ENCODE assay signal across 13 cellular contexts in genomic region chr17:66665194-66665593, GRCh38.
"Had no signal": no experiment of that assay in that cellular context is flagged by ENCODE, and none has a peak within 500 bp of the region (broad histone marks: within the 10 kb centered on the region; RNA-seq: fewer than 3 reads in every experiment).

No MANE protein-coding gene starts in this region.

- DNase-seq: activated CD4-positive, alpha-beta T cell treated with anti-CD3 and anti-CD28 coated beads, Interleukin-2, amount 50 U/mL, for 48 hours; activated CD4-positive, CD25-positive, alpha-beta regulatory T cell treated with anti-CD3 and anti-CD28 coated beads, Interleukin-2, amount 50 U/mL, for 72 hours; activated naive CD4-positive, alpha-beta T cell treated with Interleukin-2 at 50 U/mL for 16 hours; adrenal gland; hippocampal formation; nucleus accumbens; posterior cingulate gyrus; stimulated activated CD4-positive, alpha-beta T cell treated with anti-CD3 and anti-CD28 coated beads, Interleukin-2, amount 100 ng/mL, for 48 hours; stimulated activated naive CD4-positive, alpha-beta T cell; T-cell; T1000; tibial artery had no signal

- H3K4me3 Mint-ChIP-seq: nephron had no signal

- H3K27me3 Mint-ChIP-seq: T-cell had no signal

- H3K4me1 Mint-ChIP-seq: nephron had no signal

- H3K27ac Mint-ChIP-seq: nephron had no signal

- ATAC-seq: T-cell had no signal
